In genomic region chr11:34915136-34916013, GRCh38 we compare ENCODE assay signal across 1 cellular context.
TF ChIP-seq lines count a peak whose summit lies in the region.

No MANE protein-coding gene starts in this region.

TF ChIP-seq in GM23338, 12 proteins besides CTCF, POLR2A, EP300 and RAD21 (continued from another document):
- TF ChIP-seq, protein P1, sequence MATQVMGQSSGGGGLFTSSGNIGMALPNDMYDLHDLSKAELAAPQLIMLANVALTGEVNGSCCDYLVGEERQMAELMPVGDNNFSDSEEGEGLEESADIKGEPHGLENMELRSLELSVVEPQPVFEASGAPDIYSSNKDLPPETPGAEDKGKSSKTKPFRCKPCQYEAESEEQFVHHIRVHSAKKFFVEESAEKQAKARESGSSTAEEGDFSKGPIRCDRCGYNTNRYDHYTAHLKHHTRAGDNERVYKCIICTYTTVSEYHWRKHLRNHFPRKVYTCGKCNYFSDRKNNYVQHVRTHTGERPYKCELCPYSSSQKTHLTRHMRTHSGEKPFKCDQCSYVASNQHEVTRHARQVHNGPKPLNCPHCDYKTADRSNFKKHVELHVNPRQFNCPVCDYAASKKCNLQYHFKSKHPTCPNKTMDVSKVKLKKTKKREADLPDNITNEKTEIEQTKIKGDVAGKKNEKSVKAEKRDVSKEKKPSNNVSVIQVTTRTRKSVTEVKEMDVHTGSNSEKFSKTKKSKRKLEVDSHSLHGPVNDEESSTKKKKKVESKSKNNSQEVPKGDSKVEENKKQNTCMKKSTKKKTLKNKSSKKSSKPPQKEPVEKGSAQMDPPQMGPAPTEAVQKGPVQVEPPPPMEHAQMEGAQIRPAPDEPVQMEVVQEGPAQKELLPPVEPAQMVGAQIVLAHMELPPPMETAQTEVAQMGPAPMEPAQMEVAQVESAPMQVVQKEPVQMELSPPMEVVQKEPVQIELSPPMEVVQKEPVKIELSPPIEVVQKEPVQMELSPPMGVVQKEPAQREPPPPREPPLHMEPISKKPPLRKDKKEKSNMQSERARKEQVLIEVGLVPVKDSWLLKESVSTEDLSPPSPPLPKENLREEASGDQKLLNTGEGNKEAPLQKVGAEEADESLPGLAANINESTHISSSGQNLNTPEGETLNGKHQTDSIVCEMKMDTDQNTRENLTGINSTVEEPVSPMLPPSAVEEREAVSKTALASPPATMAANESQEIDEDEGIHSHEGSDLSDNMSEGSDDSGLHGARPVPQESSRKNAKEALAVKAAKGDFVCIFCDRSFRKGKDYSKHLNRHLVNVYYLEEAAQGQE (IDR thresholded peaks at IDR 0.05; ENCODE audit: unreplicated experiment), result no peak
- TF ChIP-seq ZNF114 (CRISPR knock-in tag; IDR thresholded peaks at IDR 0.05) (no peak), JUNB (IDR thresholded peaks at IDR 0.05; ENCODE audit: unreplicated experiment) (no peak), CREB1 (CRISPR knock-in tag; IDR thresholded peaks at IDR 0.05; ENCODE audit: low read depth) (no peak), EZH2 (IDR thresholded peaks at IDR 0.05; ENCODE audit: low read depth, unreplicated experiment) (no peak), STAT1 (IDR thresholded peaks at IDR 0.05; ENCODE audit: unreplicated experiment) (no peak)
